10 cellular contexts compared by ENCODE assay signal in the genomic region with DNA sequence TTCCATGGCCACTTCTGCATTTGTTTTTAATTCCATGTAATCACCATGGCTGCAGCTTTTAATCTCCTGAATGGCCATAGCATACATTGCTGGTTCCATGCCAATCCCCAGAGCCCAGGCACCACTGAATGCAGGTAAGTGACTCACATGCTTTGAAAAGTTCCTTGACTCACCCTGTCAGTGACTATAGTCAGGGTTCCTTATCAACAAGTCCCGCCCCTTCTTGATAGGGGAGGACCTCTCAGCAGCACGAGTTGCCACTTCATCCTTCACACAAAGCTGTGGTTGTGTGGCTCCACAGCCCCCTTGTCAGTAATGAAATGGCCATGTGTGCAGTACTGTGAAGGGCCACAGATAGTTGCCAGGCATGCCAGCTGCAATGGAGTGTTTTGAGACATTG.
DNase-seq lines count a peak whose midpoint lies in the region; ATAC-seq lines count a peak whose summit lies in the region.
"Had no signal": no experiment of that assay in that cellular context is flagged by ENCODE, and none has a peak within 500 bp of the region (broad histone marks: within the 10 kb centered on the region; RNA-seq: fewer than 3 reads in every experiment).

No MANE protein-coding gene starts in this region.

- DNase-seq in HT-29 (ENCODE audit: low spot score) = peak; percentile 14
- peak; percentile 51 for DNase-seq in RPMI7951 (ENCODE audit: low read depth)
- peak; percentile 87 for DNase-seq in glomerular visceral epithelial cell (ENCODE audit: extremely low spot score)
- DNase-seq in renal cortical epithelial cell (ENCODE audit: low read depth) = peak; percentile 97
- DNase-seq in GOT3 (lab: John Stamatoyannopoulos, UW) = no peak
- no peak for DNase-seq in amniotic stem cell (lab: John Stamatoyannopoulos, UW)
- DNase-seq in MV-4-11 (lab: John Stamatoyannopoulos, UW) = no peak
- DNase-seq: NCI-H1092 treated with DMSO at 0.1 percent for 48 hours had no signal

- ATAC-seq in GM19395 (IDR thresholded peaks at IDR 0.05; ENCODE audit: unreplicated experiment) = no peak
- ATAC-seq: HCT116 had no signal

Comparison
In these comparisons a context has a peak if more than half of its experiments do, and no peak if none do; other contexts are left out.
1. DNase-seq: peak in HT-29 (single experiment), RPMI7951 (single experiment), glomerular visceral epithelial cell (single experiment) and renal cortical epithelial cell (single experiment); none in GOT3 (single experiment), amniotic stem cell (single experiment) and MV-4-11 (single experiment).